In the genomic region with DNA sequence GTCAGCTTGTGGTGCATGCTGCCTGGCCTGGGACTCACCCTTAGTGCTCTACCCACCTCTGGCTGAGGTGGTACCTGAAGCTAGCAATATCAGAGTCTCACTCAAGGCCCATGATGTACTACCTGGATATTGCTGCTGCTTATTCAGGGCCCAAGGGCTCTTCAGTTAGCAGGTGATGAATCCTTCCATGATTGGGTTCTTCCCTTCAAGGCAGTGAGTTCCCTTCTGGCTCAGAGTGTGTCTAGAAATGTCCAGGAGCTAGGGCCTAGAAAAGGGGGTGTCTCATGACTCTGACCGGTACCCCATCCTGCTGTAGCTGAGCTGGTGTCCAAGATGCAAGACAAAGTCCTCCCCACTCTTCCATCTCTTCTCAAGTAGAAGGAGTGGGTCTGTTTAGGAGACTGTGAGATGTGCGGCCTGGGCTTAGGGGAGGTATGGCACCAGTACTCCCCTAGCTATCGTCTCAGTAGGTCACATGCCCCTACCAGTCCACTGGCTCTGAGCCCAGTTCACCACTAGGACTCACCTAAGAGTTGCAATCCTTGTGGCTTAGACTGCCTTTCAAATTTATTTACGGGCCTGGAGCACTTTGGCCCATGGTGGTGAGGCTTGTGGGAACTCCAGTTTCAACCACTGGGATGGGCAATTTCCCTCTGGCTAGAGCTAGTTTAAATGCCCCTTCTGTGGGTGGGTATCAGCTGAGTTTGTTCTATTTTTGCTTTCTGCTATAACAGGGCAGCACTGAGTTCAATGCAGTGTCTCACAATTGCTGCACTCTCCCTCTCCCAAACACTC, we compare ENCODE assay signal across 19 cellular contexts. TPM values are rescaled to one million over a fixed set of nuclear protein-coding genes. Genes with fewer than 3 reads are reported as not detected.
DNase-seq lines count a peak whose midpoint lies in the region; ATAC-seq lines count a peak whose summit lies in the region.
"Had no signal": no experiment of that assay in that cellular context is flagged by ENCODE, and none has a peak within 500 bp of the region (broad histone marks: within the 10 kb centered on the region; RNA-seq: fewer than 3 reads in every experiment).

No MANE protein-coding gene starts in this region.

- peaks cover 5% of the 10 kb centered on the region for H3K4me1 ChIP-seq in right cardiac atrium (ENCODE audit: control insufficient read depth, insufficient read depth, low read length)

- H3K27ac Mint-ChIP-seq in stimulated activated effector memory CD8-positive, alpha-beta T cell treated with anti-CD3 and anti-CD28 coated beads, Interleukin-12 subunit alpha, Interleukin-12 subunit beta, amount 100 ng/mL, for 72 hours, result peak overlapping the region; percentile 67
- H3K27ac Mint-ChIP-seq: nephron progenitor cell had no signal

- DNase-seq in Right ventricle myocardium superior (no peak), right cardiac atrium (no peak), SK-MEL-5 (ENCODE audit: low read depth, low spot score) (peak; percentile 92), HuH-7.5 (ENCODE audit: low spot score) (no peak), NCI-H446 treated with DMSO at 0.1 percent for 48 hours (lab: John Stamatoyannopoulos, UW) (no peak)
- DNase-seq in stimulated activated effector memory CD8-positive, alpha-beta T cell treated with anti-CD3 and anti-CD28 coated beads, Interleukin-12 subunit alpha, Interleukin-12 subunit beta, amount 100 ng/mL, for 72 hours (ENCODE audit: low spot score in 2 of 2), result no peak
- DNase-seq: activated CD4-positive, alpha-beta T cell treated with anti-CD3 and anti-CD28 coated beads for 4 hours; activated CD8-positive, alpha-beta memory T cell treated with anti-CD3 and anti-CD28 coated beads, Interleukin-2, amount 50 U/mL, for 4 hours; activated gamma-delta T cell treated with Interleukin-2 at 50 U/mL for 16 hours; aorta; DMS53; mesenchymal stem cell; NCI-H1694; NCI-H345; nephron progenitor cell; stimulated activated CD8-positive, alpha-beta memory T cell treated with anti-CD3 and anti-CD28 coated beads, Interleukin-4, amount 100 ng/mL, for 48 hours had no signal

- H3K9me3 Mint-ChIP-seq in stimulated activated effector memory CD8-positive, alpha-beta T cell treated with anti-CD3 and anti-CD28 coated beads, Interleukin-12 subunit alpha, Interleukin-12 subunit beta, amount 100 ng/mL, for 72 hours, result no peaks in the 10 kb centered on the region
- H3K9me3 Mint-ChIP-seq: GM23338 had no signal

- WGBS in right cardiac atrium, result 80% methylated on average over 4 of the region's 4 CpGs

- ATAC-seq in Right ventricle myocardium superior (ENCODE audit: poor library complexity) (peak; percentile 39), right cardiac atrium (no peak), esophagus mucosa (peak; percentile 13), GM21619 (IDR thresholded peaks at IDR 0.05; ENCODE audit: unreplicated experiment) (no peak)
- ATAC-seq in stimulated activated effector memory CD8-positive, alpha-beta T cell treated with anti-CD3 and anti-CD28 coated beads, Interleukin-12 subunit alpha, Interleukin-12 subunit beta, amount 100 ng/mL, for 72 hours, result no peak
- ATAC-seq: GM23338 had no signal

- no peak overlapping the region for H3K27ac ChIP-seq in right cardiac atrium (ENCODE audit: low read length)

- H3K9me3 ChIP-seq in right cardiac atrium (ENCODE audit: control insufficient read depth, low read length), result no peaks in the 10 kb centered on the region

- peaks cover 36% of the 10 kb centered on the region for H3K4me1 Mint-ChIP-seq in stimulated activated effector memory CD8-positive, alpha-beta T cell treated with anti-CD3 and anti-CD28 coated beads, Interleukin-12 subunit alpha, Interleukin-12 subunit beta, amount 100 ng/mL, for 72 hours
- H3K4me1 Mint-ChIP-seq: GM23338, nephron progenitor cell had no signal

- intact Hi-C loops in Right ventricle myocardium superior (cut with DNase I) (no loop called here), right cardiac atrium (cut with DNase I) (loop anchor here in 1 of 4 donors (10.0 kb wide), 1 partner anchor 280 kb away; no protein-coding TSS in a partner anchor)

- no peaks in the 10 kb centered on the region for H3K27me3 ChIP-seq in right cardiac atrium (ENCODE audit: control insufficient read depth, insufficient read depth)

- no peak overlapping the region for H3K4me3 Mint-ChIP-seq in stimulated activated effector memory CD8-positive, alpha-beta T cell treated with anti-CD3 and anti-CD28 coated beads, Interleukin-12 subunit alpha, Interleukin-12 subunit beta, amount 100 ng/mL, for 72 hours
- H3K4me3 Mint-ChIP-seq: GM23338, nephron progenitor cell had no signal

- in situ Hi-C loops in SK-MEL-5 (cut with HindIII; ENCODE audit: low pct_unique_long_range_greater_than_20kb, low sequenced_read_pairs), result no loop called here

- peaks cover 77% of the 10 kb centered on the region for H3K36me3 Mint-ChIP-seq in stimulated activated effector memory CD8-positive, alpha-beta T cell treated with anti-CD3 and anti-CD28 coated beads, Interleukin-12 subunit alpha, Interleukin-12 subunit beta, amount 100 ng/mL, for 72 hours

- no peak overlapping the region for H3K4me3 ChIP-seq in right cardiac atrium (ENCODE audit: low read length)
- H3K4me3 ChIP-seq: GM23338 had no signal

RNA-seq across cellular contexts. Expression of a gene that starts 12.2 kb away (rescaled TPM):
- total RNA-seq in Right ventricle myocardium superior (17.7 TPM), right cardiac atrium (10 to 100 TPM; 13.8 to 19.6 (median 17.9) TPM), esophagus mucosa (17.5 TPM)
- 14.0 TPM for polyA plus RNA-seq in right cardiac atrium
- total RNA-seq in SK-MEL-5 (2014; rRNA removed; shearing (Covaris generic)), result 32.7 and 36.8 TPM in 2 replicates
- polyA plus RNA-seq in SK-MEL-5 (2015; cell fraction: cytosol; rRNA removed), result 17.3 and 17.9 TPM in 2 replicates
- 19.3 and 20.7 TPM in 2 replicates for polyA plus RNA-seq in SK-MEL-5 (2015; cell fraction: nucleus; rRNA removed)

RNA-seq across cellular contexts. Expression of a gene that starts 12.7 kb away (rescaled TPM):
- 25.1 TPM for total RNA-seq in Right ventricle myocardium superior
- total RNA-seq in right cardiac atrium, result 10 to 100 TPM; 22.6 to 29.5 (median 28.3) TPM
- 23.1 TPM for polyA plus RNA-seq in right cardiac atrium
- total RNA-seq in SK-MEL-5 (2014; rRNA removed; shearing (Covaris generic)), result 53.9 and 57.6 TPM in 2 replicates
- polyA plus RNA-seq in SK-MEL-5 (2015; cell fraction: cytosol; rRNA removed), result 21.6 and 27.8 TPM in 2 replicates
- 27.7 and 31.0 TPM in 2 replicates for polyA plus RNA-seq in SK-MEL-5 (2015; cell fraction: nucleus; rRNA removed)
- total RNA-seq in esophagus mucosa, result 11.8 TPM

Comparison
In these comparisons a context has a peak if more than half of its experiments do, and no peak if none do; other contexts are left out.
1. ATAC-seq: peak in Right ventricle myocardium superior (single experiment) and esophagus mucosa (single experiment); none in right cardiac atrium (0 of 2), stimulated activated effector memory CD8-positive, alpha-beta T cell treated with anti-CD3 and anti-CD28 coated beads, Interleukin-12 subunit alpha, Interleukin-12 subunit beta, amount 100 ng/mL, for 72 hours (single experiment) and GM21619 (single experiment).